ENCODE assay signal across 11 cellular contexts in genomic region chr6:149751239-149751638, GRCh38. TPM values are rescaled to one million over a fixed set of nuclear protein-coding genes. Genes with fewer than 3 reads are reported as not detected.
DNase-seq lines count a peak whose midpoint lies in the region; ATAC-seq, FAIRE-seq and TF ChIP-seq lines count a peak whose summit lies in the region.
"Had no signal": no experiment of that assay in that cellular context is flagged by ENCODE, and none has a peak within 500 bp of the region (broad histone marks: within the 10 kb centered on the region; RNA-seq: fewer than 3 reads in every experiment).

No MANE protein-coding gene starts in this region.

- H3K4me2 ChIP-seq in DOHH2 (ENCODE audit: low read length) (peak overlapping the region; percentile 98), Loucy (ENCODE audit: low read depth, low read length, poor library complexity, severe bottlenecking) (peak overlapping the region; percentile 95), GM12878 (ENCODE audit: control insufficient read depth, insufficient read depth) (peak overlapping the region; percentile 30; the same call in 1 of the 2 replicates), neural progenitor cell (peak overlapping the region; percentile 93)

- TF ChIP-seq CTCF in DOHH2 (IDR thresholded peaks at IDR 0.05; ENCODE audit: low read depth, low read length, poor library complexity, severe bottlenecking) (no peak), Loucy (conservative IDR thresholded peaks at IDR 0.05; ENCODE audit: low read length) (no peak), GM12878 (IDR thresholded peaks at IDR 0.05 in 2 of 3, conservative IDR thresholded peaks at IDR 0.05 in 1 of 3; ENCODE audit: control insufficient read depth in 2 of 3, extremely low read depth in 1 of 3, insufficient read depth in 1 of 3, low read depth in 3 of 3, low read length in 3 of 3) (no peak), neural progenitor cell (IDR thresholded peaks at IDR 0.05) (no peak)

- H3K4me3 ChIP-seq in DOHH2 (ENCODE audit: low read length) (peak overlapping the region; percentile 99; the same call in 1 of the 2 replicates), Loucy (ENCODE audit: low read length, poor library complexity, severe bottlenecking) (peak overlapping the region; percentile 99), GM12878 (peak overlapping the region; percentile 90; the same call in 1 of the 2 replicates), neural progenitor cell (peak overlapping the region; percentile 96)

- SMC1A ChIA-PET in GM12878 (lab: Charles Lee; ENCODE audit: uncharacterized antibody, unreplicated experiment) = interaction anchor here (0.7 to 1.3 kb wide), 2 partner anchors 33 to 1796 kb away, joined by 3 to 4 read pairs; partner anchors contain the start of gene LATS1

- no peaks in the 10 kb centered on the region for H3K9me3 Mint-ChIP-seq in neural progenitor cell
- H3K9me3 Mint-ChIP-seq: memory B cell had no signal

- POLR2A ChIA-PET in GM12878 (lab: Charles Lee) = interaction anchor here (0.6 kb wide), 1 partner anchor 19 kb away, joined by 4 read pairs; no protein-coding TSS in a partner anchor

- 91% methylated on average over 7 of the region's 8 CpGs for WGBS in GM12878 (ENCODE audit: insufficient coverage, insufficient replicate concordance, low lambda C conversion rate, missing lambda C conversion rate)

- no peak for TF ChIP-seq EP300 in GM12878 (IDR thresholded peaks at IDR 0.05; ENCODE audit: borderline replicate concordance in 1 of 2, control insufficient read depth in 1 of 2, low read depth in 2 of 2, low read length in 2 of 2)

- BruUV-seq in GM12878 (replicated peaks; lab: Mats Ljungman, UMichigan) = no TSS peak

- H3K79me2 ChIP-seq in DOHH2 (ENCODE audit: control insufficient read depth, low read length) (peaks cover 76% of the 10 kb centered on the region), Loucy (ENCODE audit: insufficient read depth, low read length) (peaks cover 66% of the 10 kb centered on the region), GM12878 (ENCODE audit: control insufficient read depth, insufficient read depth, low read length) (peaks cover 51% of the 10 kb centered on the region), neural progenitor cell (ENCODE audit: low read depth) (peaks cover 67% of the 10 kb centered on the region)

- ATAC-seq in GM12878 (no peak), sciatic nerve (no peak)

- peaks cover 36% of the 10 kb centered on the region for H3K36me3 ChIP-seq in DOHH2 (ENCODE audit: control insufficient read depth, low read length)
- no peaks in the 10 kb centered on the region for H3K36me3 ChIP-seq in Loucy (ENCODE audit: insufficient read depth, low read length)
- H3K36me3 ChIP-seq in GM12878 (ENCODE audit: control insufficient read depth in 2 of 2, insufficient read depth in 2 of 2, low read length in 1 of 2) = no peaks in the 10 kb centered on the region
- H3K36me3 ChIP-seq in neural progenitor cell = no peaks in the 10 kb centered on the region
- H3K36me3 ChIP-seq: upper lobe of left lung had no signal

- CTCF ChIA-PET in GM12878 (lab: Yijun Ruan, JAX) = no interaction called here

- FAIRE-seq in GM12878 (lab: Jason Lieb, UNC) = no peak

- no peak for TF ChIP-seq POLR2A in GM12878 (IDR thresholded peaks at IDR 0.05; ENCODE audit: low read depth, low read length)

- in situ Hi-C loops in GM12878 (cut with MboI) = no loop called here

- H2AFZ ChIP-seq in Loucy (ENCODE audit: low read length) = no peak overlapping the region
- no peak overlapping the region for H2AFZ ChIP-seq in GM12878 (ENCODE audit: control insufficient read depth, low read depth, low read length)
- no peak overlapping the region for H2AFZ ChIP-seq in neural progenitor cell (replicated peaks)

- H3K27me3 ChIP-seq in DOHH2 (ENCODE audit: control insufficient read depth, low read length) = no peaks in the 10 kb centered on the region
- no peaks in the 10 kb centered on the region for H3K27me3 ChIP-seq in Loucy (ENCODE audit: insufficient read depth, low read length, poor library complexity, severe bottlenecking)
- H3K27me3 ChIP-seq in GM12878 (replicated peaks in 1 of 2; ENCODE audit: control insufficient read depth in 2 of 2, insufficient read depth in 2 of 2, low read length in 1 of 2) = no peaks in the 10 kb centered on the region
- no peaks in the 10 kb centered on the region for H3K27me3 ChIP-seq in neural progenitor cell
- H3K27me3 ChIP-seq: upper lobe of left lung had no signal

- 0 out of 2 replicates have a peak, but pooled peaks cover 5% of the 10 kb centered on the region for H3F3A ChIP-seq in DOHH2 (ENCODE audit: control insufficient read depth, insufficient read depth)
- H3F3A ChIP-seq in Loucy (ENCODE audit: low read depth) = peaks cover 4% of the 10 kb centered on the region; the same call in 1 of the 2 replicates
- peaks cover 16% of the 10 kb centered on the region for H3F3A ChIP-seq in neural progenitor cell (ENCODE audit: low read depth)

- H3K27me3 Mint-ChIP-seq in neural progenitor cell (ENCODE audit: insufficient read depth, low read depth) = no peaks in the 10 kb centered on the region
- H3K27me3 Mint-ChIP-seq: memory B cell had no signal

- H3K4me3 Mint-ChIP-seq in neural progenitor cell = peak overlapping the region; percentile 94

- intact Hi-C loops in GM12878 (cut with micrococcal nuclease; ENCODE audit: unreplicated experiment) (no loop called here), sciatic nerve (cut with DNase I) (no loop called here)

- H3K9me2 ChIP-seq in DOHH2 (replicated peaks; ENCODE audit: control insufficient read depth, low read length) (no peaks in the 10 kb centered on the region), Loucy (replicated peaks; ENCODE audit: low read depth, low read length) (no peaks in the 10 kb centered on the region)

- RAD21 ChIA-PET in GM12878 (lab: Charles Lee; ENCODE audit: unreplicated experiment) = no interaction called here

- no peaks in the 10 kb centered on the region for H3K9me3 ChIP-seq in DOHH2 (ENCODE audit: control insufficient read depth, insufficient read depth, low read length)
- no peaks in the 10 kb centered on the region for H3K9me3 ChIP-seq in Loucy (ENCODE audit: insufficient read depth, low read depth, low read length)
- H3K9me3 ChIP-seq in GM12878 (replicated peaks; ENCODE audit: control insufficient read depth, insufficient read depth, low read length) = no peaks in the 10 kb centered on the region
- H3K9me3 ChIP-seq in neural progenitor cell (ENCODE audit: low read depth) = no peaks in the 10 kb centered on the region
- H3K9me3 ChIP-seq: upper lobe of left lung had no signal

- peaks cover 19% of the 10 kb centered on the region for H3K4me1 Mint-ChIP-seq in neural progenitor cell

- TF ChIP-seq RAD21 in GM12878 (IDR thresholded peaks at IDR 0.05; ENCODE audit: insufficient read depth, low read depth, low read length) = no peak

- no peak overlapping the region for H3K27ac Mint-ChIP-seq in neural progenitor cell

- H4K20me1 ChIP-seq in DOHH2 (ENCODE audit: control insufficient read depth, insufficient read depth, low read depth, low read length) (peaks cover 13% of the 10 kb centered on the region), Loucy (ENCODE audit: insufficient read depth, low read length, poor library complexity, severe bottlenecking) (peaks cover 64% of the 10 kb centered on the region), GM12878 (ENCODE audit: control insufficient read depth, insufficient read depth) (peaks cover 3% of the 10 kb centered on the region; the same call in 1 of the 2 replicates), neural progenitor cell (ENCODE audit: low read depth) (peaks cover 26% of the 10 kb centered on the region)

- H3K9ac ChIP-seq in Loucy (ENCODE audit: low read depth, low read length, poor library complexity, severe bottlenecking) = peak overlapping the region; percentile 96
- no peak overlapping the region for H3K9ac ChIP-seq in GM12878 (ENCODE audit: control insufficient read depth, insufficient read depth, low read length)
- H3K9ac ChIP-seq in neural progenitor cell = no peak overlapping the region

- no peaks in the 10 kb centered on the region for H3K36me3 Mint-ChIP-seq in neural progenitor cell
- H3K36me3 Mint-ChIP-seq: memory B cell had no signal

- H3K4me1 ChIP-seq in DOHH2 (ENCODE audit: control insufficient read depth, low read length) (peaks cover 61% of the 10 kb centered on the region), Loucy (ENCODE audit: insufficient read depth, low read length, poor library complexity, severe bottlenecking) (peaks cover 33% of the 10 kb centered on the region), GM12878 (ENCODE audit: control insufficient read depth, insufficient read depth, low read length) (peaks cover 20% of the 10 kb centered on the region), neural progenitor cell (peaks cover 7% of the 10 kb centered on the region)

- H3K27ac ChIP-seq in DOHH2 (ENCODE audit: low read depth, low read length) (no peak overlapping the region), GM12878 (ENCODE audit: control insufficient read depth, insufficient read depth) (no peak overlapping the region), neural progenitor cell (no peak overlapping the region), substantia nigra (ENCODE audit: low read depth, low read length, poor library complexity, severe bottlenecking) (no peak overlapping the region)

- DNase-seq in GM12878 (ENCODE audit: low read depth, low spot score) (no peak), neural progenitor cell (ENCODE audit: low spot score) (no peak), sciatic nerve (ENCODE audit: low spot score) (no peak), substantia nigra (lab: John Stamatoyannopoulos, UW) (no peak), cerebellar cortex (ENCODE audit: low spot score) (no peak)
- DNase-seq: erythroblast, SIG-M5, upper lobe of left lung had no signal

RNA-seq across cellular contexts. Expression of gene PCMT1, which starts 1.7 kb away (rescaled TPM):
- total RNA-seq in GM12878 (2013; cell fraction: nucleolus; rRNA removed) = 39.6 and 40.5 TPM in 2 replicates
- 45.1 and 48.7 TPM in 2 replicates for total RNA-seq in GM12878 (2014; rRNA removed)
- total RNA-seq in GM12878 (2014; rRNA removed; fragmentation: Illumina TruSeq; extraction: Trizol) = 45.1 and 48.5 TPM in 2 replicates
- 53.0 and 56.0 TPM in 2 replicates for total RNA-seq in GM12878 (2021)
- 28.2 TPM for polyA plus RNA-seq in GM12878 (2011; ENCODE audit: low read depth)
- polyA plus RNA-seq in GM12878 (2011; rRNA removed) = 114 and 137 TPM in 2 replicates
- polyA plus RNA-seq in GM12878 (2011; cell fraction: cytosol; rRNA removed) = 114 and 126 TPM in 2 replicates
- 43.6 and 54.1 TPM in 2 replicates for polyA plus RNA-seq in GM12878 (2011; cell fraction: nucleus; rRNA removed)
- 39.2 and 46.1 TPM in 2 replicates for polyA plus RNA-seq in GM12878 (2012)
- 49.4 and 62.3 TPM in 2 replicates for polyA plus RNA-seq in GM12878 (2014; fragmentation: Illumina TruSeq; extraction: Trizol)
- polyA plus RNA-seq in GM12878 (2014; fragmentation: Nextera tagmentation; extraction: Ambion mirVana) = 100 to 1,000 TPM in 1 of 2 experiments, 10 to 100 TPM in 1; 87.6 to 114 TPM
- 72.1 and 74.8 TPM in 2 replicates for polyA plus RNA-seq in GM12878 (2014; rRNA removed)
- 100 to 1,000 TPM; 122 to 126 TPM for polyA plus RNA-seq in GM12878 (2016; fragmentation: Nextera tagmentation; extraction: Ambion mirVana)
- polyA minus RNA-seq in GM12878 (2011; rRNA and poly(A)+ RNA removed) = 72.0 and 93.3 TPM in 2 replicates
- 26.7 and 28.1 TPM in 2 replicates for polyA minus RNA-seq in GM12878 (2011; cell fraction: cytosol; rRNA and poly(A)+ RNA removed)
- polyA minus RNA-seq in GM12878 (2011; cell fraction: nucleus; rRNA and poly(A)+ RNA removed) = 13.5 and 16.2 TPM in 2 replicates
- total RNA-seq in neural progenitor cell (ENCODE audit: low replicate concordance) = 112 and 133 TPM in 2 replicates
- total RNA-seq in sciatic nerve = 97.7 TPM

RNA-seq across cellular contexts. Expression of gene NUP43, which starts 4.9 kb away (rescaled TPM):
- total RNA-seq in GM12878 (2013; cell fraction: nucleolus; rRNA removed) = 60.5 and 75.5 TPM in 2 replicates
- 25.9 and 29.5 TPM in 2 replicates for total RNA-seq in GM12878 (2014; rRNA removed)
- total RNA-seq in GM12878 (2014; rRNA removed; fragmentation: Illumina TruSeq; extraction: Trizol) = 31.9 and 32.2 TPM in 2 replicates
- total RNA-seq in GM12878 (2021) = 34.8 and 44.5 TPM in 2 replicates
- polyA plus RNA-seq in GM12878 (2011; ENCODE audit: low read depth) = 10.0 TPM
- polyA plus RNA-seq in GM12878 (2011; rRNA removed) = 54.2 and 67.5 TPM in 2 replicates
- polyA plus RNA-seq in GM12878 (2011; cell fraction: cytosol; rRNA removed) = 27.6 and 27.8 TPM in 2 replicates
- 31.0 and 33.8 TPM in 2 replicates for polyA plus RNA-seq in GM12878 (2011; cell fraction: nucleus; rRNA removed)
- 13.3 and 16.2 TPM in 2 replicates for polyA plus RNA-seq in GM12878 (2012)
- 29.6 and 36.2 TPM in 2 replicates for polyA plus RNA-seq in GM12878 (2014; fragmentation: Illumina TruSeq; extraction: Trizol)
- 10 to 100 TPM in 1 of 2 experiments, 1 to 10 TPM in 1; 8.9 to 10.4 TPM for polyA plus RNA-seq in GM12878 (2014; fragmentation: Nextera tagmentation; extraction: Ambion mirVana)
- polyA plus RNA-seq in GM12878 (2014; rRNA removed) = 23.2 and 26.6 TPM in 2 replicates
- polyA plus RNA-seq in GM12878 (2016; fragmentation: Nextera tagmentation; extraction: Ambion mirVana) = 10 to 100 TPM; 21.8 to 28.8 TPM
- polyA minus RNA-seq in GM12878 (2011; rRNA and poly(A)+ RNA removed) = 84.3 and 161 TPM in 2 replicates
- 34.1 and 34.8 TPM in 2 replicates for polyA minus RNA-seq in GM12878 (2011; cell fraction: cytosol; rRNA and poly(A)+ RNA removed)
- 11.0 and 16.0 TPM in 2 replicates for polyA minus RNA-seq in GM12878 (2011; cell fraction: nucleus; rRNA and poly(A)+ RNA removed)
- 84.5 and 107 TPM in 2 replicates for total RNA-seq in neural progenitor cell (ENCODE audit: low replicate concordance)
- 28.4 TPM for total RNA-seq in sciatic nerve

RNA-seq across cellular contexts. Expression of gene LATS1, which starts 33.3 kb away (rescaled TPM):
- 54.5 and 56.4 TPM in 2 replicates for total RNA-seq in GM12878 (2013; cell fraction: nucleolus; rRNA removed)
- total RNA-seq in GM12878 (2014; rRNA removed) (10.7 and 11.0 TPM in 2 replicates), GM12878 (2014; rRNA removed; fragmentation: Illumina TruSeq; extraction: Trizol) (13.5 and 13.8 TPM in 2 replicates), GM12878 (2021) (15.5 and 15.6 TPM in 2 replicates), neural progenitor cell (ENCODE audit: low replicate concordance) (21.1 and 28.0 TPM in 2 replicates), sciatic nerve (41.5 TPM)
- 6.1 TPM for polyA plus RNA-seq in GM12878 (2011; ENCODE audit: low read depth)
- polyA plus RNA-seq in GM12878 (2011; rRNA removed) (9.7 and 10.1 TPM in 2 replicates), GM12878 (2014; fragmentation: Illumina TruSeq; extraction: Trizol) (11.8 and 13.4 TPM in 2 replicates), GM12878 (2014; fragmentation: Nextera tagmentation; extraction: Ambion mirVana) (1 to 10 TPM; 2.1 to 2.4 TPM), GM12878 (2014; rRNA removed) (5.4 and 7.3 TPM in 2 replicates), GM12878 (2016; fragmentation: Nextera tagmentation; extraction: Ambion mirVana) (10 to 100 TPM; 10.9 to 11.1 TPM)
- 7.9 and 10.1 TPM in 2 replicates for polyA plus RNA-seq in GM12878 (2011; cell fraction: cytosol; rRNA removed)
- 9.4 and 10.3 TPM in 2 replicates for polyA plus RNA-seq in GM12878 (2011; cell fraction: nucleus; rRNA removed)
- 6.8 and 7.7 TPM in 2 replicates for polyA plus RNA-seq in GM12878 (2012)
- 19.7 and 27.6 TPM in 2 replicates for polyA minus RNA-seq in GM12878 (2011; rRNA and poly(A)+ RNA removed)
- 7.9 and 10.6 TPM in 2 replicates for polyA minus RNA-seq in GM12878 (2011; cell fraction: cytosol; rRNA and poly(A)+ RNA removed)
- 15.0 and 20.8 TPM in 2 replicates for polyA minus RNA-seq in GM12878 (2011; cell fraction: nucleus; rRNA and poly(A)+ RNA removed)

Comparison
In these comparisons a context has a peak if more than half of its experiments do, and no peak if none do; other contexts are left out.
1. H3K4me2 ChIP-seq: peak in every context shown above with its lines; median percentile 98 in DOHH2; 95 in Loucy; 93 in neural progenitor cell; 30 in GM12878.